8 cellular contexts compared by ENCODE assay signal in genomic region chr14:67695394-67695949, GRCh38. TPM values are rescaled to one million over a fixed set of nuclear protein-coding genes. Genes with fewer than 3 reads are reported as not detected.
DNase-seq lines count a peak whose midpoint lies in the region; ATAC-seq and TF ChIP-seq lines count a peak whose summit lies in the region.

TSS of gene RDH11 (minus strand) at chr14:67695764. CDS start at chr14:67695703, 61 bp downstream.

- DNase-seq in BJ (ENCODE audit: low read depth) (peak; percentile 48), GM19240 (ENCODE audit: insufficient read length, low spot score) (peak; percentile 83), NCI-H526 treated with DMSO at 0.1 percent for 48 hours (lab: John Stamatoyannopoulos, UW) (peak; percentile 90), dedifferentiated amniotic fluid mesenchymal stem cell (ENCODE audit: extremely low spot score) (peak; percentile 91), left lobe of liver (ENCODE audit: low spot score) (peak; percentile 88)
- peak; percentile 77 for DNase-seq in activated CD4-positive, alpha-beta T cell treated with anti-CD3 and anti-CD28 coated beads, Interleukin-2, amount 50 U/mL, for 1 hour
- DNase-seq in stimulated activated CD4-positive, alpha-beta T cell treated with anti-CD3 and anti-CD28 coated beads, Interleukin-2, amount 100 ng/mL, for 4 hours (ENCODE audit: low read depth), result peak; percentile 78

- POLR2A ChIA-PET in BJ (lab: Charles Lee), result no interaction called here

- H3K36me3 ChIP-seq in BJ (ENCODE audit: control insufficient read depth, insufficient read depth, low read length), result no peaks in the 10 kb centered on the region; the same call in 1 of the 2 replicates

- CTCF ChIA-PET in BJ (lab: Yijun Ruan, JAX), result interaction anchor here (1.0 to 4.7 kb wide), 5 partner anchors 9 to 104 kb away, joined by 3 to 29 read pairs (median 4); no protein-coding TSS in a partner anchor

- peak within 1 kb of the TSS; percentile 64 for H3K4me3 ChIP-seq in BJ (ENCODE audit: low read depth, low read length)

- no peaks in the 10 kb centered on the region for H3K27me3 ChIP-seq in BJ (ENCODE audit: control insufficient read depth, insufficient read depth, low read length)

- TF ChIP-seq CTCF in BJ (IDR thresholded peaks at IDR 0.05; ENCODE audit: insufficient read depth, low read depth, low read length), result no peak

- peak; percentile 90 for ATAC-seq in HG03460 (IDR thresholded peaks at IDR 0.05; ENCODE audit: unreplicated experiment)
- peak; percentile 91 for ATAC-seq in left lobe of liver

RNA-seq across cellular contexts. Expression of gene RDH11, which starts in this region (rescaled TPM):
- 73.5 and 80.3 TPM in 2 replicates for polyA plus RNA-seq in BJ (2011; rRNA removed)
- 35.8 and 78.3 TPM in 2 replicates for polyA minus RNA-seq in BJ (2011; rRNA and poly(A)+ RNA removed)
- total RNA-seq in left lobe of liver, result 85.1 TPM

Comparison
In these comparisons a context has a peak if more than half of its experiments do, and no peak if none do; other contexts are left out.
1. Peak in every context shown above with its lines: DNase-seq, ATAC-seq and H3K4me3 ChIP-seq.